In the genomic region with DNA sequence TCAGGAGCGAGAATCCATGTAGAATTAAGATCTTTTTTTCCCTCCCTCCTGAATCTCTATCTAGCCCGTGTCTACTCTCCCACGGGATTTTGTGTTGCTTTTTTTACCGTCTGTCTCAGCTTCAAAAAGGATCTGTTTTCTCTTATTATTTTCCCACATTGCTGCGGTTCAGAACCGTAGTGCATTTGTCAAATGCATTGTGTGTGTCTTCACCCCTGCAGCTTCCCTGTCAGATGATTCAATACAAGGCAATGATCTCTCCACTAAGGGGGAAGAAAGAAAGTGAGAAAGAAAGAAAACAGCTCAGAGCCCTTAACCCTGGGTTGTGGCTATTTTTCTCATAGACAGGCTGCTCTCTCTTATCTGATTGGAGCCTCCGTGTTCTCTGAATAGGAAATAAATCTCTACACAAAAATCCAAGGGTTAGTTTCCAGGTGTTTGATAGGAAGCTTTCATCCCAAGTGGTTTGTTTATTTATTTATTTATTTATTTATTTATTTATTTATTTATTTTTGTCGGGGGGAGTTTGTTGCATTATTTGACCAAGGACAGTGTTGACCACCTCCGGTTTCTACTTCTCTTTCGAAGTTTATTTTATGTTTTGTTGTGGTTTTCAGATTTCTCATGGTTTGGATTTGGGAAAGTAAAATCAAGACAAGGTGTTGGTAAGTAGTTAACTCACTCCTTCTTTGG, we compare ENCODE assay signal across 30 cellular contexts.
DNase-seq lines count a peak whose midpoint lies in the region; ATAC-seq and TF ChIP-seq lines count a peak whose summit lies in the region.
"Had no signal": no experiment of that assay in that cellular context is flagged by ENCODE, and none has a peak within 500 bp of the region (broad histone marks: within the 10 kb centered on the region; RNA-seq: fewer than 3 reads in every experiment).

No MANE protein-coding gene starts in this region.

- no peaks in the 10 kb centered on the region for H3K9me3 Mint-ChIP-seq in chondrocyte (ENCODE audit: low read depth)
- H3K9me3 Mint-ChIP-seq in activated naive CD8-positive, alpha-beta T cell treated with anti-CD3 and anti-CD28 coated beads, Interleukin-2, amount 50 U/mL, for 24 hours: no peaks in the 10 kb centered on the region
- H3K9me3 Mint-ChIP-seq: CD4-positive, alpha-beta T cell; natural killer cell had no signal

- no peaks in the 10 kb centered on the region for H3K79me1 ChIP-seq in mesendoderm (ENCODE audit: low read length)

- ATAC-seq in activated naive CD8-positive, alpha-beta T cell treated with anti-CD3 and anti-CD28 coated beads, Interleukin-2, amount 50 U/mL, for 24 hours: no peak
- no peak for ATAC-seq in upper lobe of left lung (ENCODE audit: low FRiP score in 2 of 2)
- ATAC-seq: activated T-cell treated with anti-CD3 and anti-CD28 coated beads, Interleukin-2, amount 50 U/mL, for 72 hours; natural killer cell; pancreas; PC-3; stimulated activated naive B cell treated with anti-CD40 and anti-IgM and Interleukin-4, amounts not matched to agents 10 μg/mL and 1 μg/mL and 100 μg/mL, for 72 hours; upper lobe of right lung had no signal

- H3K9ac ChIP-seq in mesendoderm (ENCODE audit: low read length): no peak overlapping the region

- H3K23ac ChIP-seq in mesendoderm (ENCODE audit: low read length): peak overlapping the region; percentile 17

- H4K8ac ChIP-seq in mesendoderm (ENCODE audit: low read depth, low read length): no peak overlapping the region

- H3K36me3 Mint-ChIP-seq in chondrocyte (ENCODE audit: low read depth): no peaks in the 10 kb centered on the region
- H3K36me3 Mint-ChIP-seq in activated naive CD8-positive, alpha-beta T cell treated with anti-CD3 and anti-CD28 coated beads, Interleukin-2, amount 50 U/mL, for 24 hours (ENCODE audit: low read depth): no peaks in the 10 kb centered on the region
- H3K36me3 Mint-ChIP-seq: natural killer cell; stimulated activated naive B cell treated with anti-CD40 and anti-IgM and Interleukin-4, amounts not matched to agents 10 μg/mL and 1 μg/mL and 100 μg/mL, for 72 hours had no signal

- H2BK5ac ChIP-seq in mesendoderm (ENCODE audit: low read length): no peak overlapping the region

- H3K4ac ChIP-seq in mesendoderm (ENCODE audit: low read depth, low read length): no peak overlapping the region

- no peak overlapping the region for H2BK15ac ChIP-seq in mesendoderm (replicated peaks; ENCODE audit: low read depth)

- H3K4me3 Mint-ChIP-seq in chondrocyte (ENCODE audit: unreplicated experiment): peak overlapping the region; percentile 14
- H3K4me3 Mint-ChIP-seq in activated naive CD8-positive, alpha-beta T cell treated with anti-CD3 and anti-CD28 coated beads, Interleukin-2, amount 50 U/mL, for 24 hours: no peak overlapping the region
- H3K4me3 Mint-ChIP-seq: activated T-cell treated with anti-CD3 and anti-CD28 coated beads, Interleukin-2, amount 50 U/mL, for 72 hours; CD4-positive, alpha-beta T cell; natural killer cell; stimulated activated naive B cell treated with anti-CD40 and anti-IgM and Interleukin-4, amounts not matched to agents 10 μg/mL and 1 μg/mL and 100 μg/mL, for 72 hours had no signal

- TF ChIP-seq POLR2A in upper lobe of left lung (IDR thresholded peaks at IDR 0.05): no peak

- peak; percentile 5 to 30 for DNase-seq in NCI-H2081 (lab: John Stamatoyannopoulos, UW)
- no peak for DNase-seq in NCI-H2081 treated with DMSO at 0.1 percent for 48 hours (lab: John Stamatoyannopoulos, UW)
- no peak for DNase-seq in chondrocyte (ENCODE audit: low spot score)
- peak; percentile 16 for DNase-seq in mesendoderm
- DNase-seq in stromal cell of bone marrow (ENCODE audit: low read depth): peak; percentile 25
- DNase-seq in activated naive CD8-positive, alpha-beta T cell treated with anti-CD3 and anti-CD28 coated beads, Interleukin-2, amount 50 U/mL, for 24 hours: no peak
- no peak for DNase-seq in upper lobe of left lung
- DNase-seq in UCSD-AML1 (lab: John Stamatoyannopoulos, UW; ENCODE audit: unreplicated experiment): no peak
- DNase-seq: activated CD4-positive, alpha-beta T cell treated with anti-CD3 and anti-CD28 coated beads, Interleukin-2, amount 50 U/mL, for 48 hours; activated naive CD4-positive, alpha-beta T cell; activated T-cell treated with anti-CD3 and anti-CD28 coated beads, Interleukin-2, amount 50 U/mL, for 72 hours; CD4-positive, alpha-beta T cell; DMS79 treated with DMSO at 0.1 percent for 48 hours; foreskin fibroblast; IMR-90; islet precursor cell; natural killer cell; NCI-H146; NCI-H2171 treated with DMSO at 0.1 percent for 48 hours; NCI-H524; NK-92 treated with Interleukin-12 subunit alpha and Interleukin-12 subunit beta, amount 100 ng/mL, for 24 hours; pancreas; PC-3; stimulated activated naive B cell treated with anti-CD40 and anti-IgM and Interleukin-4, amounts not matched to agents 10 μg/mL and 1 μg/mL and 100 μg/mL, for 72 hours; upper lobe of right lung had no signal

- TF ChIP-seq EP300 in upper lobe of left lung (IDR thresholded peaks at IDR 0.05): no peak

- H3K4me3 ChIP-seq in mesendoderm (ENCODE audit: low read length) (no peak overlapping the region), upper lobe of left lung (no peak overlapping the region)
- H3K4me3 ChIP-seq: cardiac muscle cell, coronary artery, pancreas, SK-N-MC, skin epidermis, upper lobe of right lung had no signal

- H3K4me2 ChIP-seq in mesendoderm (ENCODE audit: low read length): no peak overlapping the region

- no peaks in the 10 kb centered on the region for H3K9me3 ChIP-seq in upper lobe of left lung
- H3K9me3 ChIP-seq: pancreas, upper lobe of right lung had no signal

- H3K36me3 ChIP-seq in mesendoderm (ENCODE audit: control insufficient read depth, insufficient read depth, low read length): no peaks in the 10 kb centered on the region
- no peaks in the 10 kb centered on the region for H3K36me3 ChIP-seq in upper lobe of left lung
- H3K36me3 ChIP-seq: cardiac muscle cell, pancreas, upper lobe of right lung had no signal

- H4K5ac ChIP-seq in mesendoderm (ENCODE audit: low read length): no peak overlapping the region

- H3K79me2 ChIP-seq in mesendoderm (ENCODE audit: control insufficient read depth, insufficient read depth, low read length): no peaks in the 10 kb centered on the region

- no peak overlapping the region for H2AK5ac ChIP-seq in mesendoderm (ENCODE audit: low read length)

- peak overlapping the region; percentile 83 for H3K27ac Mint-ChIP-seq in chondrocyte (ENCODE audit: unreplicated experiment)
- no peak overlapping the region for H3K27ac Mint-ChIP-seq in activated naive CD8-positive, alpha-beta T cell treated with anti-CD3 and anti-CD28 coated beads, Interleukin-2, amount 50 U/mL, for 24 hours
- H3K27ac Mint-ChIP-seq: activated T-cell treated with anti-CD3 and anti-CD28 coated beads, Interleukin-2, amount 50 U/mL, for 72 hours; CD4-positive, alpha-beta T cell; natural killer cell; stimulated activated naive B cell treated with anti-CD40 and anti-IgM and Interleukin-4, amounts not matched to agents 10 μg/mL and 1 μg/mL and 100 μg/mL, for 72 hours had no signal

- peaks cover 2% of the 10 kb centered on the region for H3K4me1 ChIP-seq in mesendoderm (ENCODE audit: control insufficient read depth, low read depth, low read length)
- peaks cover 0 to 37% (median 3%) of the 10 kb centered on the region in 4 donors for H3K4me1 ChIP-seq in upper lobe of left lung
- H3K4me1 ChIP-seq: pancreas had no signal

- H3K27ac ChIP-seq in mesendoderm (ENCODE audit: low read depth, low read length) (no peak overlapping the region), upper lobe of left lung (no peak overlapping the region)
- H3K27ac ChIP-seq: 22Rv1, cardiac muscle cell, coronary artery, pancreas, SK-N-MC, skin epidermis, upper lobe of right lung had no signal

- WGBS in mesendoderm (ENCODE audit: extremely low coverage, insufficient coverage, low lambda C conversion rate): no CpG with 5 or more reads among the region's 10 CpGs
- WGBS in upper lobe of left lung, 2 donors: 77 to 80% methylated on average over 10 of the region's 10 CpGs

- no peak overlapping the region for H3K56ac ChIP-seq in mesendoderm (ENCODE audit: low read length)

- H3K4me1 Mint-ChIP-seq in chondrocyte (ENCODE audit: low read depth): peaks cover 83% of the 10 kb centered on the region
- H3K4me1 Mint-ChIP-seq in activated naive CD8-positive, alpha-beta T cell treated with anti-CD3 and anti-CD28 coated beads, Interleukin-2, amount 50 U/mL, for 24 hours: no peaks in the 10 kb centered on the region
- H3K4me1 Mint-ChIP-seq: natural killer cell had no signal

- TF ChIP-seq CTCF in chondrocyte (IDR thresholded peaks at IDR 0.05) (no peak), upper lobe of left lung (IDR thresholded peaks at IDR 0.05) (no peak)

- H2BK120ac ChIP-seq in mesendoderm (ENCODE audit: low read depth, low read length): no peak overlapping the region

- H3K27me3 ChIP-seq in mesendoderm (ENCODE audit: insufficient read depth, low read length, poor library complexity) (no peaks in the 10 kb centered on the region), upper lobe of left lung (no peaks in the 10 kb centered on the region)
- H3K27me3 ChIP-seq: cardiac muscle cell, pancreas, upper lobe of right lung had no signal

- no peaks in the 10 kb centered on the region for H3K27me3 Mint-ChIP-seq in chondrocyte (ENCODE audit: low read depth)
- H3K27me3 Mint-ChIP-seq in activated naive CD8-positive, alpha-beta T cell treated with anti-CD3 and anti-CD28 coated beads, Interleukin-2, amount 50 U/mL, for 24 hours: no peaks in the 10 kb centered on the region
- H3K27me3 Mint-ChIP-seq: CD4-positive, alpha-beta T cell had no signal

- peak overlapping the region; percentile 2 for H3K18ac ChIP-seq in mesendoderm (ENCODE audit: low read length)

Comparison
In these comparisons a context has a peak if more than half of its experiments do, and no peak if none do; other contexts are left out.
1. DNase-seq: peak in NCI-H2081 (2 of 2), mesendoderm (single experiment) and stromal cell of bone marrow (single experiment); none in NCI-H2081 treated with DMSO at 0.1 percent for 48 hours (single experiment), chondrocyte (single experiment), activated naive CD8-positive, alpha-beta T cell treated with anti-CD3 and anti-CD28 coated beads, Interleukin-2, amount 50 U/mL, for 24 hours (single experiment), upper lobe of left lung (0 of 2) and UCSD-AML1 (single experiment).